9 cellular contexts compared by ENCODE assay signal in genomic region chr2:238106698-238107524, GRCh38. TPM values are rescaled to one million over a fixed set of nuclear protein-coding genes. Genes with fewer than 3 reads are reported as not detected.
DNase-seq lines count a peak whose midpoint lies in the region; ATAC-seq and TF ChIP-seq lines count a peak whose summit lies in the region.
"Had no signal": no experiment of that assay in that cellular context is flagged by ENCODE, and none has a peak within 500 bp of the region (broad histone marks: within the 10 kb centered on the region; RNA-seq: fewer than 3 reads in every experiment).

No MANE protein-coding gene starts in this region.

- no peak overlapping the region for H2AFZ ChIP-seq in mammary epithelial cell (ENCODE audit: low read depth, low read length)

- H3K36me3 ChIP-seq in mammary epithelial cell (ENCODE audit: insufficient read depth, low read length): no peaks in the 10 kb centered on the region
- H3K36me3 ChIP-seq in spleen: no peaks in the 10 kb centered on the region

- in situ Hi-C loops in mammary epithelial cell (cut with MboI; ENCODE audit: low sequenced_read_pairs in 2 of 2): no loop called here

- H3K4me3 ChIP-seq in AG04450 (ENCODE audit: low read depth, low read length): no peak overlapping the region
- no peak overlapping the region for H3K4me3 ChIP-seq in mammary epithelial cell (replicated peaks in 1 of 3; ENCODE audit: insufficient read depth in 1 of 3, low read depth in 2 of 3, low read length in 3 of 3)
- H3K4me3 ChIP-seq in spleen: peak overlapping the region in 4 of 8 donors; percentile 6 to 56 (median 16)

- no peaks in the 10 kb centered on the region for H4K20me1 ChIP-seq in mammary epithelial cell (ENCODE audit: insufficient read depth, low read length)

- DNase-seq in AG04450 (ENCODE audit: low read depth, low spot score) (no peak), HuH-7 (ENCODE audit: low spot score) (peak; percentile 88), mammary epithelial cell (no peak), spleen (peak; percentile 84), hypothalamus (lab: John Stamatoyannopoulos, UW) (no peak)

- ATAC-seq in GM18498 (IDR thresholded peaks at IDR 0.05; ENCODE audit: unreplicated experiment) (peak; percentile 8), GM21423 (IDR thresholded peaks at IDR 0.05; ENCODE audit: unreplicated experiment) (no peak), HG03354 (IDR thresholded peaks at IDR 0.05; ENCODE audit: poor library complexity, severe bottlenecking, unreplicated experiment) (no peak)

- TF ChIP-seq CTCF in AG04450 (IDR thresholded peaks at IDR 0.05; ENCODE audit: low read depth, low read length): peak; percentile 38
- TF ChIP-seq CTCF in mammary epithelial cell (conservative IDR thresholded peaks at IDR 0.05 in 1 of 2, IDR thresholded peaks at IDR 0.05 in 1 of 2; ENCODE audit: extremely low read depth in 1 of 2, insufficient read depth in 1 of 2, low read depth in 1 of 2, low read length in 2 of 2): peak; percentile 3 to 24
- peak in 8 of 11 experiments; percentile 9 to 56 (median 35) for TF ChIP-seq CTCF in spleen (IDR thresholded peaks at IDR 0.05 in 8 of 11, conservative IDR thresholded peaks at IDR 0.05 in 3 of 11)

- BruUV-seq in mammary epithelial cell (replicated peaks; lab: Mats Ljungman, UMichigan): no TSS peak

- H3K27me3 ChIP-seq in AG04450 (ENCODE audit: control insufficient read depth, insufficient read depth, low read length) (peaks cover 4% of the 10 kb centered on the region), mammary epithelial cell (ENCODE audit: insufficient read depth, low read length) (no peaks in the 10 kb centered on the region), spleen (replicated peaks in 1 of 7) (no peaks in the 10 kb centered on the region)

- no peak overlapping the region for H3K9ac ChIP-seq in mammary epithelial cell (ENCODE audit: insufficient read depth, low read length)

- dilution Hi-C loops in mammary epithelial cell (cut with HindIII; ENCODE audit: low sequenced_read_pairs): loop anchor here (5.0 kb wide), 1 partner anchor 55 kb away; no protein-coding TSS in a partner anchor

- POLR2A ChIA-PET in AG04450 (lab: Yijun Ruan, JAX): no interaction called here

- H3K9me3 ChIP-seq in AG04450 (ENCODE audit: control insufficient read depth, insufficient read depth, low read length) (no peaks in the 10 kb centered on the region; the same call in 1 of the 2 replicates), mammary epithelial cell (replicated peaks; ENCODE audit: insufficient read depth, low read length) (no peaks in the 10 kb centered on the region), spleen (peaks cover 0 to 13% (median 8%) of the 10 kb centered on the region in 8 donors)

- no peak for TF ChIP-seq POLR2A in spleen (IDR thresholded peaks at IDR 0.05)

- intact Hi-C loops in mammary epithelial cell (cut with micrococcal nuclease): no loop called here
- intact Hi-C loops in spleen (cut with DNase I; ENCODE audit: low total_unique reads): no loop called here

- CTCF ChIA-PET in AG04450 (lab: Charles Lee): interaction anchor here (1.1 kb wide), 1 partner anchor 156 kb away, joined by 3 read pairs; no protein-coding TSS in a partner anchor
- CTCF ChIA-PET in mammary epithelial cell (lab: Charles Lee; ENCODE audit: low non-redundant PET): no interaction called here

- WGBS in mammary epithelial cell (ENCODE audit: low coverage, missing lambda C conversion rate): 81% methylated on average over 15 of the region's 28 CpGs
- WGBS in spleen, 5 donors: 59 to 77% (median 72%) methylated on average over 12 to 28 of the region's 28 CpGs

- H3K79me2 ChIP-seq in mammary epithelial cell (ENCODE audit: insufficient read depth, low read length): no peaks in the 10 kb centered on the region

- H3K4me1 ChIP-seq in mammary epithelial cell (ENCODE audit: insufficient read depth, low read length) (no peaks in the 10 kb centered on the region), spleen (peaks cover 15 to 40% (median 32%) of the 10 kb centered on the region in 6 donors)

- no peak overlapping the region for H3K27ac ChIP-seq in AG04450 (ENCODE audit: low read depth, low read length)
- H3K27ac ChIP-seq in mammary epithelial cell (ENCODE audit: insufficient read depth, low read depth, low read length): no peak overlapping the region
- H3K27ac ChIP-seq in spleen: peak overlapping the region in 4 of 8 donors; percentile 34 to 67 (median 50)

- peak overlapping the region; percentile 49 for H3K4me2 ChIP-seq in mammary epithelial cell (ENCODE audit: insufficient read depth, low read depth, low read length)

RNA-seq across cellular contexts. Expression of gene ESPNL, which starts 6.8 kb away (rescaled TPM):
- 1.0 TPM in 2 replicates for polyA plus RNA-seq in AG04450 (2011; rRNA removed)
- 0.69 and 0.70 TPM in 2 replicates for polyA minus RNA-seq in AG04450 (2011; rRNA and poly(A)+ RNA removed)
- under 1 TPM in 1 of 2 donors, not detected in 1; under 0.01 TPM for total RNA-seq in mammary epithelial cell
- polyA plus RNA-seq in mammary epithelial cell: not detected
- polyA minus RNA-seq in mammary epithelial cell: not detected
- 1 to 10 TPM in 4 of 7 donors, under 1 TPM in 3; 0.65 to 5.1 (median 1.5) TPM for total RNA-seq in spleen
- polyA plus RNA-seq in spleen: 1 to 10 TPM; 1.3 to 6.2 (median 3.8) TPM
- total RNA-seq: dermis microvascular lymphatic vessel endothelial cell had no signal

RNA-seq across cellular contexts. Expression of gene KLHL30, which starts 31.6 kb away (rescaled TPM):
- polyA plus RNA-seq in AG04450 (2011; rRNA removed): not detected in 2 replicates
- polyA minus RNA-seq in AG04450 (2011; rRNA and poly(A)+ RNA removed): not detected in 2 replicates
- under 1 TPM; 0.24 to 0.83 TPM for total RNA-seq in mammary epithelial cell
- 0.01 TPM for polyA plus RNA-seq in mammary epithelial cell
- polyA minus RNA-seq in mammary epithelial cell: not detected
- under 1 TPM in 5 of 7 donors, not detected in 2; 0.15 to 0.85 (median 0.23) TPM for total RNA-seq in spleen
- polyA plus RNA-seq in spleen: under 1 TPM; 0.09 to 0.29 (median 0.22) TPM
- total RNA-seq: dermis microvascular lymphatic vessel endothelial cell had no signal

RNA-seq across cellular contexts. Expression of gene SCLY, which starts 46.1 kb away (rescaled TPM):
- polyA plus RNA-seq in AG04450 (2011; rRNA removed): 11.2 TPM in 2 replicates
- 10.3 and 15.8 TPM in 2 replicates for polyA minus RNA-seq in AG04450 (2011; rRNA and poly(A)+ RNA removed)
- 10 to 100 TPM; 10.5 to 23.8 TPM for total RNA-seq in mammary epithelial cell
- 15.3 TPM for polyA plus RNA-seq in mammary epithelial cell
- polyA minus RNA-seq in mammary epithelial cell: 9.3 TPM
- total RNA-seq in spleen: 10 to 100 TPM; 13.5 to 22.7 (median 17.5) TPM
- 1 to 10 TPM; 5.8 to 10.0 (median 6.7) TPM for polyA plus RNA-seq in spleen

RNA-seq across cellular contexts. Expression of gene ERFE, which starts 51.9 kb away (rescaled TPM):
- polyA plus RNA-seq in AG04450 (2011; rRNA removed) (2.4 and 2.9 TPM in 2 replicates), mammary epithelial cell (0.60 TPM), spleen (under 1 TPM; 0.06 to 0.63 (median 0.16) TPM)
- polyA minus RNA-seq in AG04450 (2011; rRNA and poly(A)+ RNA removed): 0.96 and 2.2 TPM in 2 replicates
- total RNA-seq in mammary epithelial cell (1 to 10 TPM; 1.0 to 3.2 TPM), spleen (10 to 100 TPM in 1 of 7 donors, 1 to 10 TPM in 5, under 1 TPM in 1; 0.49 to 11.0 (median 2.4) TPM)
- polyA minus RNA-seq in mammary epithelial cell: 10.0 TPM

Comparison
In these comparisons a context has a peak if more than half of its experiments do, and no peak if none do; other contexts are left out.
1. DNase-seq: peak in HuH-7 (single experiment) and spleen (single experiment); none in AG04450 (single experiment), mammary epithelial cell (single experiment) and hypothalamus (0 of 51).
2. Peak in every context shown above with its lines, with median percentiles within 50 percentile points of each other: CTCF ChIP-seq.